12 cellular contexts compared by ENCODE assay signal in genomic region chr9:79630521-79631403, GRCh38.
A peak's percentile ranks its signal among the peaks of the same experiment; 100 is the strongest.
DNase-seq lines count a peak whose midpoint lies in the region; ATAC-seq lines count a peak whose summit lies in the region.
"Had no signal": no experiment of that assay in that cellular context is flagged by ENCODE, and none has a peak within 500 bp of the region (broad histone marks: within the 10 kb centered on the region; RNA-seq: fewer than 3 reads in every experiment).

No MANE protein-coding gene starts in this region.

- H3K36me3 Mint-ChIP-seq in effector memory CD8-positive, alpha-beta T cell (ENCODE audit: insufficient read depth), result peaks cover 18% of the 10 kb centered on the region

- H3K4me1 Mint-ChIP-seq in effector memory CD8-positive, alpha-beta T cell (ENCODE audit: low read depth in 2 of 2), result peaks cover 29 to 66% of the 10 kb centered on the region in 2 donors

- H3K9me3 Mint-ChIP-seq in effector memory CD8-positive, alpha-beta T cell, result no peaks in the 10 kb centered on the region

- DNase-seq in effector memory CD8-positive, alpha-beta T cell, result peak in 1 of 3 experiments; percentile 5
- no peak for DNase-seq in stimulated activated CD4-positive, alpha-beta T cell treated with anti-CD3 and anti-CD28 coated beads, Interleukin-15, amount 100 ng/mL, for 24 hours
- no peak for DNase-seq in activated CD8-positive, alpha-beta memory T cell treated with anti-CD3 and anti-CD28 coated beads, Interleukin-2, amount 50 U/mL, for 4 hours
- no peak for DNase-seq in NCI-H2107 treated with DMSO at 0.1 percent for 48 hours (lab: John Stamatoyannopoulos, UW; ENCODE audit: unreplicated experiment)
- no peak for DNase-seq in NCI-H1930 (lab: John Stamatoyannopoulos, UW)
- DNase-seq: activated CD4-positive, CD25-positive, alpha-beta regulatory T cell treated with anti-CD3 and anti-CD28 coated beads, Interleukin-2, amount 50 U/mL, for 72 hours; aorta; Caco-2; NCI-H146 had no signal

- peak overlapping the region; percentile 16 to 82 for H3K27ac Mint-ChIP-seq in effector memory CD8-positive, alpha-beta T cell

- no peaks in the 10 kb centered on the region for H3K27me3 Mint-ChIP-seq in effector memory CD8-positive, alpha-beta T cell

- peak; percentile 68 for ATAC-seq in GM18519 (IDR thresholded peaks at IDR 0.05; ENCODE audit: low FRiP score, unreplicated experiment)
- peak; percentile 89 for ATAC-seq in GM21390 (IDR thresholded peaks at IDR 0.05; ENCODE audit: unreplicated experiment)
- peak; percentile 86 for ATAC-seq in HG03066 (IDR thresholded peaks at IDR 0.05; ENCODE audit: low read depth, unreplicated experiment)
- peak; percentile 85 for ATAC-seq in effector memory CD8-positive, alpha-beta T cell (replicated peaks)

- peak overlapping the region; percentile 52 to 70 for H3K4me3 Mint-ChIP-seq in effector memory CD8-positive, alpha-beta T cell
